In the genomic region with DNA sequence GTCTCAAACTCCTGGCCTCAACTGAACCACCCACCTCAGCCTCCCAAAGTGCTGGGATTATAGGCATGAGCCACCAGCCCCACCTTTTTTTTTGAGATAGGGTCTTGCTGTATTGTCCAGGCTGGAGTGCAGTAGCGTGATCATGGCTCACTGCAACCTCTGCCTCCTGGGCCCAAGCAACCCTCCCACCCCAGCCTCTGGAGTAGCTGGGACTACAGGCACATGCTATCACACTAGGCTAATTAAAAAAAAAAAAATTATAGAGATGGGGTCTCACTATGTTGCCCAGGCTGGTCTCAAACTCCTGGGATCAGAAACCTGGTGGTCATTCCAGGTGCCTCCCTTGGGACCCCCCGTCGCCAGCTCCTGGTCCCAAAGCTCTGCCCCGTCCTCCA, we compare ENCODE assay signal across 13 cellular contexts. TPM values are rescaled to one million over a fixed set of nuclear protein-coding genes. Genes with fewer than 3 reads are reported as not detected.
A peak's percentile ranks its signal among the peaks of the same experiment; 100 is the strongest.
DNase-seq lines count a peak whose midpoint lies in the region; FAIRE-seq and TF ChIP-seq lines count a peak whose summit lies in the region.
"Had no signal": no experiment of that assay in that cellular context is flagged by ENCODE, and none has a peak within 500 bp of the region (broad histone marks: within the 10 kb centered on the region; RNA-seq: fewer than 3 reads in every experiment).

No MANE protein-coding gene starts in this region.

- no peak overlapping the region for H2AFZ ChIP-seq in keratinocyte (ENCODE audit: control insufficient read depth, low read length)

- DNase-seq in AG04450 (ENCODE audit: low read depth, low spot score) (no peak), keratinocyte (ENCODE audit: low read depth, low spot score) (no peak), NCI-H226 (no peak), NCI-H2081 (lab: John Stamatoyannopoulos, UW) (no peak), kidney glomerular epithelial cell (lab: John Stamatoyannopoulos, UW) (no peak), DMS79 treated with DMSO at 0.1 percent for 48 hours (lab: John Stamatoyannopoulos, UW) (no peak)
- DNase-seq: activated T-cell treated with anti-CD3 and anti-CD28 coated beads, Interleukin-2, amount 50 U/mL, for 72 hours; GF-D8; SJCRH30; stimulated activated CD4-positive, alpha-beta T cell treated with anti-CD3 and anti-CD28 coated beads, Interleukin-2, amount 100 ng/mL, for 48 hours; stimulated activated naive CD8-positive, alpha-beta T cell treated with anti-CD3 and anti-CD28 coated beads, Interleukin-15, amount 100 ng/mL, for 72 hours had no signal

- H3K4me2 ChIP-seq in keratinocyte (ENCODE audit: control insufficient read depth, extremely low read depth, insufficient read depth, low read depth, low read length) (no peak overlapping the region), skeletal muscle satellite cell (ENCODE audit: low read length) (peak overlapping the region; percentile 72)

- H3K9ac ChIP-seq in keratinocyte (ENCODE audit: control insufficient read depth, extremely low read depth, insufficient read depth, low read length): peak overlapping the region; percentile 61
- H3K9ac ChIP-seq in skeletal muscle satellite cell (ENCODE audit: low read depth, low read length): peak overlapping the region; percentile 99

- dilution Hi-C loops in keratinocyte (cut with MboI; ENCODE audit: extremely low pct_ligation_motif_present, low sequenced_read_pairs): no loop called here

- H3K9me3 ChIP-seq in AG04450 (ENCODE audit: control insufficient read depth, insufficient read depth, low read length) (no peaks in the 10 kb centered on the region), keratinocyte (ENCODE audit: control insufficient read depth, low read depth, low read length) (no peaks in the 10 kb centered on the region), skeletal muscle satellite cell (replicated peaks; ENCODE audit: low read length) (no peaks in the 10 kb centered on the region)
- H3K9me3 ChIP-seq: SJCRH30 had no signal

- no peak for FAIRE-seq in keratinocyte (lab: Jason Lieb, UNC)

- POLR2A ChIA-PET in AG04450 (lab: Yijun Ruan, JAX): interaction anchor here (0.6 to 0.9 kb wide), 4 partner anchors 30 to 199 kb away, joined by 3 to 5 read pairs (median 4); no protein-coding TSS in a partner anchor

- CTCF ChIA-PET in AG04450 (lab: Charles Lee): no interaction called here

- H4K20me1 ChIP-seq in keratinocyte (ENCODE audit: control insufficient read depth, extremely low read depth, insufficient read depth, low read length): peaks cover 3% of the 10 kb centered on the region

- H3K79me2 ChIP-seq in keratinocyte (ENCODE audit: control insufficient read depth, insufficient read depth, low read length): peaks cover 9% of the 10 kb centered on the region

- no peak for TF ChIP-seq CTCF in AG04450 (IDR thresholded peaks at IDR 0.05; ENCODE audit: low read depth, low read length)
- TF ChIP-seq CTCF in VCaP (conservative IDR thresholded peaks at IDR 0.05): no peak
- no peak for TF ChIP-seq CTCF in keratinocyte (optimal IDR thresholded peaks at IDR 0.05 in 1 of 3, IDR thresholded peaks at IDR 0.05 in 1 of 3, conservative IDR thresholded peaks at IDR 0.05 in 1 of 3; ENCODE audit: extremely low read depth in 1 of 3, insufficient read depth in 2 of 3, low read length in 3 of 3)

- H3K27me3 ChIP-seq in AG04450 (ENCODE audit: control insufficient read depth, insufficient read depth, low read length) (no peaks in the 10 kb centered on the region), keratinocyte (ENCODE audit: control insufficient read depth, extremely low read depth, insufficient read depth, low read length) (no peaks in the 10 kb centered on the region), skeletal muscle satellite cell (ENCODE audit: control insufficient read depth, insufficient read depth, low read length) (no peaks in the 10 kb centered on the region)
- H3K27me3 ChIP-seq: SJCRH30 had no signal

- H3K27ac ChIP-seq in AG04450 (ENCODE audit: low read depth, low read length) (peak overlapping the region; percentile 91), VCaP (peak overlapping the region; percentile 72), keratinocyte (ENCODE audit: control insufficient read depth, insufficient read depth, low read length) (peak overlapping the region; percentile 76)
- H3K27ac ChIP-seq: SJCRH30 had no signal

- peaks cover 73% of the 10 kb centered on the region for H3K4me1 ChIP-seq in keratinocyte (ENCODE audit: control insufficient read depth, extremely low read depth, insufficient read depth, low read length)
- peaks cover 94% of the 10 kb centered on the region for H3K4me1 ChIP-seq in skeletal muscle satellite cell (ENCODE audit: control insufficient read depth, insufficient read depth, low read length)

- H3K9me1 ChIP-seq in keratinocyte (ENCODE audit: control insufficient read depth, extremely low read depth, insufficient read depth, low read length): peaks cover 10% of the 10 kb centered on the region

- H3K4me3 ChIP-seq in AG04450 (ENCODE audit: low read depth, low read length) (no peak overlapping the region), keratinocyte (ENCODE audit: control insufficient read depth in 2 of 3, extremely low read depth in 1 of 3, insufficient read depth in 2 of 3, low read depth in 1 of 3, low read length in 3 of 3) (no peak overlapping the region), skeletal muscle satellite cell (ENCODE audit: low read length) (peak overlapping the region; percentile 36)
- H3K4me3 ChIP-seq: SJCRH30 had no signal

- H3K36me3 ChIP-seq in keratinocyte (ENCODE audit: control insufficient read depth in 2 of 2, extremely low read depth in 1 of 2, insufficient read depth in 2 of 2, low read length in 2 of 2) (no peaks in the 10 kb centered on the region), skeletal muscle satellite cell (ENCODE audit: insufficient read depth, low read length) (peaks cover 5% of the 10 kb centered on the region)

RNA-seq across cellular contexts. Expression of a gene that starts 25.0 kb away (rescaled TPM):
- polyA plus RNA-seq in AG04450 (2011; rRNA removed) (23.5 and 27.3 TPM in 2 replicates), keratinocyte (17.4 to 24.7 TPM (median 19.4 TPM) in 3 replicates)
- 28.1 and 37.7 TPM in 2 replicates for polyA minus RNA-seq in AG04450 (2011; rRNA and poly(A)+ RNA removed)
- polyA plus RNA-seq in keratinocyte (2011; ENCODE audit: low read depth): 15.9 TPM
- polyA plus RNA-seq in keratinocyte (2011; cell fraction: cytosol; rRNA removed): 16.3 and 18.8 TPM in 2 replicates
- 39.1 and 49.9 TPM in 2 replicates for polyA plus RNA-seq in keratinocyte (2011; cell fraction: nucleus; rRNA removed)
- 24.8 and 58.6 TPM in 2 replicates for polyA plus RNA-seq in keratinocyte (2012; ENCODE audit: low replicate concordance)
- polyA minus RNA-seq in keratinocyte: 10.3 to 28.8 TPM (median 15.3 TPM) in 3 replicates
- polyA minus RNA-seq in keratinocyte (2011; cell fraction: cytosol; rRNA and poly(A)+ RNA removed): 22.8 TPM
- polyA minus RNA-seq in keratinocyte (2011; cell fraction: nucleus; rRNA and poly(A)+ RNA removed): 20.5 and 28.0 TPM in 2 replicates
- total RNA-seq in skeletal muscle satellite cell (2012; rRNA removed): 5.2 and 5.8 TPM in 2 replicates
